ENCODE assay signal across 35 cellular contexts in genomic region chr5:9183989-9184388, GRCh38.
"Had no signal": no experiment of that assay in that cellular context is flagged by ENCODE, and none has a peak within 500 bp of the region (broad histone marks: within the 10 kb centered on the region; RNA-seq: fewer than 3 reads in every experiment).

No MANE protein-coding gene starts in this region.

- H3K4me3 Mint-ChIP-seq: activated B cell treated with CpG ODN at 0.5 μM for 24 hours; activated CD4-positive, alpha-beta memory T cell treated with anti-CD3 and anti-CD28 coated beads, Interleukin-2, amount 10 ng/mL, durations not matched to agents 7 days and 5 days; activated CD4-positive, alpha-beta T cell treated with anti-CD3 and anti-CD28 coated beads, Interleukin-2, amount 10 ng/mL, durations not matched to agents 24 days and 14 days; activated CD8-positive, alpha-beta memory T cell treated with anti-CD3 and anti-CD28 coated beads, Interleukin-2, amount 10 ng/mL, durations not matched to agents 7 days and 5 days; activated CD8-positive, alpha-beta T cell treated with anti-CD3 and anti-CD28 coated beads, Interleukin-2, amount 10 ng/mL, durations not matched to agents 7 days and 5 days; activated naive CD4-positive, alpha-beta T cell treated with anti-CD3 and anti-CD28 coated beads, Interleukin-2, amount 10 ng/mL, durations not matched to agents 7 days and 5 days; activated naive CD4-positive, alpha-beta T cell treated with anti-CD3 and anti-CD28 coated beads, Interleukin-2, amount 50 U/mL, for 24 hours; activated naive CD8-positive, alpha-beta T cell; activated naive CD8-positive, alpha-beta T cell treated with anti-CD3 and anti-CD28 coated beads, Interleukin-2, amount 10 ng/mL, durations not matched to agents 7 days and 5 days; activated naive CD8-positive, alpha-beta T cell treated with anti-CD3 and anti-CD28 coated beads, Interleukin-2, amount 50 U/mL, for 24 hours; activated T-cell treated with anti-CD3 and anti-CD28 coated beads, Interleukin-2, amount 50 U/mL, for 24 hours; brain; central memory CD8-positive, alpha-beta T cell; T-cell; T-helper 17 cell had no signal

- H3K4me1 ChIP-seq: ascending aorta had no signal

- FAIRE-seq: bronchial epithelial cell, TTC549 had no signal

- H3K9me3 ChIP-seq: ascending aorta had no signal

- ATAC-seq: activated CD8-positive, alpha-beta memory T cell treated with anti-CD3 and anti-CD28 coated beads, Interleukin-2, amount 10 ng/mL, durations not matched to agents 7 days and 5 days; activated CD8-positive, alpha-beta T cell treated with anti-CD3 and anti-CD28 coated beads, Interleukin-2, amount 10 ng/mL, durations not matched to agents 7 days and 5 days; activated naive CD8-positive, alpha-beta T cell treated with anti-CD3 and anti-CD28 coated beads, Interleukin-2, amount 50 U/mL, for 24 hours; T-cell; T-helper 17 cell had no signal

- H3K36me3 ChIP-seq: ascending aorta, cardiac muscle cell had no signal

- H3K27me3 ChIP-seq: ascending aorta, cardiac muscle cell had no signal

- H3K4me3 ChIP-seq: ascending aorta, cardiac muscle cell had no signal

- H3K27me3 Mint-ChIP-seq: activated B cell treated with CpG ODN at 0.5 μM for 24 hours; activated CD4-positive, alpha-beta memory T cell treated with anti-CD3 and anti-CD28 coated beads, Interleukin-2, amount 10 ng/mL, durations not matched to agents 7 days and 5 days; activated CD4-positive, alpha-beta T cell treated with anti-CD3 and anti-CD28 coated beads, Interleukin-2, amount 10 ng/mL, durations not matched to agents 24 days and 14 days; activated CD8-positive, alpha-beta memory T cell treated with anti-CD3 and anti-CD28 coated beads, Interleukin-2, amount 10 ng/mL, durations not matched to agents 7 days and 5 days; activated naive CD4-positive, alpha-beta T cell treated with anti-CD3 and anti-CD28 coated beads, Interleukin-2, amount 10 ng/mL, durations not matched to agents 7 days and 5 days; activated naive CD4-positive, alpha-beta T cell treated with anti-CD3 and anti-CD28 coated beads, Interleukin-2, amount 50 U/mL, for 24 hours; activated naive CD8-positive, alpha-beta T cell; activated naive CD8-positive, alpha-beta T cell treated with anti-CD3 and anti-CD28 coated beads, Interleukin-2, amount 10 ng/mL, durations not matched to agents 7 days and 5 days; activated naive CD8-positive, alpha-beta T cell treated with anti-CD3 and anti-CD28 coated beads, Interleukin-2, amount 50 U/mL, for 24 hours; activated T-cell treated with anti-CD3 and anti-CD28 coated beads, Interleukin-2, amount 50 U/mL, for 24 hours; central memory CD8-positive, alpha-beta T cell; T-cell; T-helper 17 cell had no signal

- H3K36me3 Mint-ChIP-seq: activated CD8-positive, alpha-beta memory T cell treated with anti-CD3 and anti-CD28 coated beads, Interleukin-2, amount 10 ng/mL, durations not matched to agents 7 days and 5 days; activated naive CD4-positive, alpha-beta T cell treated with anti-CD3 and anti-CD28 coated beads, Interleukin-2, amount 10 ng/mL, durations not matched to agents 7 days and 5 days; activated naive CD4-positive, alpha-beta T cell treated with anti-CD3 and anti-CD28 coated beads, Interleukin-2, amount 50 U/mL, for 24 hours; activated naive CD8-positive, alpha-beta T cell; activated naive CD8-positive, alpha-beta T cell treated with anti-CD3 and anti-CD28 coated beads, Interleukin-2, amount 10 ng/mL, durations not matched to agents 7 days and 5 days; T-cell had no signal

- DNase-seq: activated B cell treated with CpG ODN at 0.5 μM for 24 hours; activated CD4-positive, alpha-beta memory T cell treated with anti-CD3 and anti-CD28 coated beads, Interleukin-2, amount 10 ng/mL, durations not matched to agents 7 days and 5 days; activated CD4-positive, alpha-beta T cell treated with anti-CD3 and anti-CD28 coated beads for 4 hours; activated CD4-positive, alpha-beta T cell treated with anti-CD3 and anti-CD28 coated beads, Interleukin-2, amount 10 ng/mL, durations not matched to agents 24 days and 14 days; activated CD4-positive, alpha-beta T cell treated with anti-CD3 and anti-CD28 coated beads, Interleukin-2, amount 50 U/mL, for 48 hours; activated CD4-positive, CD25-positive, alpha-beta regulatory T cell treated with anti-CD3 and anti-CD28 coated beads, Interleukin-2, amount 50 U/mL, for 72 hours; activated CD8-positive, alpha-beta memory T cell treated with anti-CD3 and anti-CD28 coated beads for 24 hours; activated CD8-positive, alpha-beta memory T cell treated with anti-CD3 and anti-CD28 coated beads, Interleukin-2, amount 10 ng/mL, durations not matched to agents 7 days and 5 days; activated CD8-positive, alpha-beta memory T cell treated with anti-CD3 and anti-CD28 coated beads, Interleukin-2, amount 50 U/mL, for 48 hours; activated CD8-positive, alpha-beta T cell treated with anti-CD3 and anti-CD28 coated beads, Interleukin-2, amount 10 ng/mL, durations not matched to agents 7 days and 5 days; activated effector memory CD4-positive, alpha-beta T cell treated with Interleukin-2 at 50 U/mL for 16 hours; activated gamma-delta T cell; activated naive CD4-positive, alpha-beta T cell treated with anti-CD3 and anti-CD28 coated beads, Interleukin-2, amount 10 ng/mL, durations not matched to agents 7 days and 5 days; activated naive CD4-positive, alpha-beta T cell treated with Interleukin-2 at 50 U/mL for 16 hours; activated naive CD8-positive, alpha-beta T cell treated with anti-CD3 and anti-CD28 coated beads, Interleukin-2, amount 10 ng/mL, durations not matched to agents 7 days and 5 days; activated naive CD8-positive, alpha-beta T cell treated with anti-CD3 and anti-CD28 coated beads, Interleukin-2, amount 50 U/mL, for 24 hours; activated T-cell treated with anti-CD3 and anti-CD28 coated beads, Interleukin-2, amount 50 U/mL, for 24 hours; activated T-cell treated with anti-CD3 and anti-CD28 coated beads, Interleukin-2, amount 50 U/mL, for 48 hours; amygdala; anterior cingulate cortex; caudate nucleus; cerebellar nuclear complex; T-cell; T-helper 17 cell; T1000 had no signal

- H3K4me1 Mint-ChIP-seq: activated B cell treated with CpG ODN at 0.5 μM for 24 hours; activated CD8-positive, alpha-beta memory T cell treated with anti-CD3 and anti-CD28 coated beads, Interleukin-2, amount 10 ng/mL, durations not matched to agents 7 days and 5 days; activated naive CD4-positive, alpha-beta T cell treated with anti-CD3 and anti-CD28 coated beads, Interleukin-2, amount 10 ng/mL, durations not matched to agents 7 days and 5 days; activated naive CD4-positive, alpha-beta T cell treated with anti-CD3 and anti-CD28 coated beads, Interleukin-2, amount 50 U/mL, for 24 hours; activated naive CD8-positive, alpha-beta T cell treated with anti-CD3 and anti-CD28 coated beads, Interleukin-2, amount 10 ng/mL, durations not matched to agents 7 days and 5 days; activated naive CD8-positive, alpha-beta T cell treated with anti-CD3 and anti-CD28 coated beads, Interleukin-2, amount 50 U/mL, for 24 hours; central memory CD8-positive, alpha-beta T cell; T-cell; T-helper 17 cell had no signal

- H3K9me3 Mint-ChIP-seq: activated B cell treated with CpG ODN at 0.5 μM for 24 hours; activated naive CD8-positive, alpha-beta T cell treated with anti-CD3 and anti-CD28 coated beads, Interleukin-2, amount 50 U/mL, for 24 hours; brain had no signal

- H3K27ac Mint-ChIP-seq: activated B cell treated with CpG ODN at 0.5 μM for 24 hours; activated CD4-positive, alpha-beta memory T cell treated with anti-CD3 and anti-CD28 coated beads, Interleukin-2, amount 10 ng/mL, durations not matched to agents 7 days and 5 days; activated CD4-positive, alpha-beta T cell treated with anti-CD3 and anti-CD28 coated beads, Interleukin-2, amount 10 ng/mL, durations not matched to agents 24 days and 14 days; activated CD8-positive, alpha-beta memory T cell treated with anti-CD3 and anti-CD28 coated beads, Interleukin-2, amount 10 ng/mL, durations not matched to agents 7 days and 5 days; activated CD8-positive, alpha-beta T cell treated with anti-CD3 and anti-CD28 coated beads, Interleukin-2, amount 10 ng/mL, durations not matched to agents 7 days and 5 days; activated naive CD4-positive, alpha-beta T cell treated with anti-CD3 and anti-CD28 coated beads, Interleukin-2, amount 10 ng/mL, durations not matched to agents 7 days and 5 days; activated naive CD4-positive, alpha-beta T cell treated with anti-CD3 and anti-CD28 coated beads, Interleukin-2, amount 50 U/mL, for 24 hours; activated naive CD8-positive, alpha-beta T cell; activated naive CD8-positive, alpha-beta T cell treated with anti-CD3 and anti-CD28 coated beads, Interleukin-2, amount 10 ng/mL, durations not matched to agents 7 days and 5 days; activated naive CD8-positive, alpha-beta T cell treated with anti-CD3 and anti-CD28 coated beads, Interleukin-2, amount 50 U/mL, for 24 hours; activated T-cell treated with anti-CD3 and anti-CD28 coated beads, Interleukin-2, amount 50 U/mL, for 24 hours; activated T-helper 2 cell treated with anti-CD3 and anti-CD28 coated beads, Interferon-gamma antibody, Interleukin-2, Interleukin-4, amounts not matched to agents 10 μg/mL and 5 μg/mL and 100 μg/mL, durations not matched to agents 14 hours and 24 hours and 36 hours; T-cell; T-helper 17 cell had no signal

- H3K27ac ChIP-seq: ascending aorta, cardiac muscle cell, VCaP had no signal
